7 cellular contexts compared by ENCODE assay signal in the genomic region with DNA sequence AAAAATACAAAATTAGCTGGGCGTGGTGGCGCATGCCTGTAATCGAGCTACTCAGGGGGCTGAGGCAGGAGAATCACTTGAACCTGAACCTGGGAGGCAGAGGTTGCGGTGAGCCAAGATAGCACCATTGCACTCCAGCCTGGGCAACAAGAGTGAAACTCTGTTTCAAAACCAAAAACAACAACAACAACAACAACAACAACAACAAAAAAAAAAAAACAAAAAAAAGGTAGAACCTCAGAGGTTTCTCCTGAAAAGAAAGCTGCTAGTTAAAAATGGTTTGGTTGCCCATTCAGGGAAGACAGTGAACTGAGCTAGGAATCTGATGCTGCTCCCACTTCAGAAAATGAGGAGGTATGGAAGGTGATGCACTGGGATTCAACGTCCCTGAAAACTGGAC. TPM values are rescaled to one million over a fixed set of nuclear protein-coding genes. Genes with fewer than 3 reads are reported as not detected.
DNase-seq lines count a peak whose midpoint lies in the region; ATAC-seq and TF ChIP-seq lines count a peak whose summit lies in the region.
"Not testable (repeated sequence)": the region's sequence is repeated elsewhere in the genome, so short reads cannot be mapped to it uniquely, and the experiment has no call there.

No MANE protein-coding gene starts in this region.

- not testable (repeated sequence) for H3K4me3 ChIP-seq in CD4-positive, alpha-beta memory T cell (ENCODE audit: low read length in 2 of 2); Panc1 (ENCODE audit: low read depth in 2 of 2, low read length in 2 of 2); left ventricle myocardium inferior; trophoblast cell (ENCODE audit: low read depth, low read length); spleen

- not testable (repeated sequence) for H4K12ac ChIP-seq in trophoblast cell (ENCODE audit: low read depth, low read length)

- not testable (repeated sequence) for H2BK5ac ChIP-seq in trophoblast cell (ENCODE audit: low read depth, low read length, poor library complexity)

- H3K4ac ChIP-seq in trophoblast cell (ENCODE audit: low read depth, low read length): peak overlapping the region; percentile 95

- H3K9me3 ChIP-seq in CD4-positive, alpha-beta memory T cell (ENCODE audit: control insufficient read depth in 1 of 2, low read length in 2 of 2); Panc1 (ENCODE audit: control insufficient read depth, insufficient read depth, low read depth, low read length); left ventricle myocardium inferior (replicated peaks); trophoblast cell (ENCODE audit: insufficient read depth, low read depth, low read length); spleen: not testable (repeated sequence)

- H3K27ac ChIP-seq in CD4-positive, alpha-beta memory T cell (ENCODE audit: low read depth, low read length): not testable (repeated sequence)
- H3K27ac ChIP-seq in Panc1 (ENCODE audit: low read length) (peak overlapping the region; percentile 53), left ventricle myocardium inferior (replicated peaks) (peak overlapping the region; percentile 57), trophoblast cell (ENCODE audit: low read depth, low read length) (peak overlapping the region; percentile 33), spleen (peak overlapping the region in 5 of 8 donors; percentile 25 to 98 (median 41))

- not testable (repeated sequence) for BruUV-seq in Panc1 (replicated peaks; lab: Mats Ljungman, UMichigan)

- not testable (repeated sequence) for H3K4me2 ChIP-seq in trophoblast cell (ENCODE audit: low read length)

- intact Hi-C loops in CD4-positive, alpha-beta memory T cell (cut with micrococcal nuclease); Panc1 (cut with micrococcal nuclease; ENCODE audit: unreplicated experiment); activated CD4-positive, alpha-beta memory T cell treated with anti-CD3 and anti-CD28 coated beads for 36 hours (cut with micrococcal nuclease); left ventricle myocardium inferior (cut with micrococcal nuclease); spleen (cut with DNase I; ENCODE audit: low total_unique reads): not testable (repeated sequence)

- not testable (repeated sequence) for H2BK120ac ChIP-seq in trophoblast cell (ENCODE audit: insufficient read depth, low read length, poor library complexity)

- not testable (repeated sequence) for ATAC-seq in Panc1

- in situ Hi-C loops in Panc1 (cut with HindIII; ENCODE audit: low pct_unique_long_range_greater_than_20kb, low sequenced_read_pairs): not testable (repeated sequence)

- H4K91ac ChIP-seq in trophoblast cell (ENCODE audit: low read depth, low read length): not testable (repeated sequence)

- H3K79me1 ChIP-seq in trophoblast cell (ENCODE audit: low read length): peaks cover 11% of the 10 kb centered on the region

- no CpG with 5 or more reads among the region's 5 CpGs for WGBS in trophoblast cell (ENCODE audit: extremely low coverage, insufficient coverage, insufficient read length)
- WGBS in spleen, 5 donors: 65 to 91% (median 79%) methylated on average over 5 of the region's 5 CpGs

- CTCF ChIA-PET in CD4-positive, alpha-beta memory T cell (lab: Charles Lee; ENCODE audit: partially characterized antibody): interaction anchor here (0.7 to 2.1 kb wide), 8 partner anchors 9 to 358 kb away, joined by 3 to 5 read pairs (median 4); no protein-coding TSS in a partner anchor
- CTCF ChIA-PET in Panc1 (lab: Charles Lee): interaction anchor here (0.7 kb wide), 1 partner anchor 21 kb away, joined by 4 read pairs; no protein-coding TSS in a partner anchor
- CTCF ChIA-PET in activated CD4-positive, alpha-beta memory T cell treated with anti-CD3 and anti-CD28 coated beads for 36 hours (lab: Charles Lee): interaction anchor here (0.6 to 2.1 kb wide), 8 partner anchors 9 to 313 kb away, joined by 3 to 9 read pairs (median 4); no protein-coding TSS in a partner anchor

- not testable (repeated sequence) for H3K14ac ChIP-seq in trophoblast cell (ENCODE audit: low read length)

- not testable (repeated sequence) for DNase-seq in CD4-positive, alpha-beta memory T cell; Panc1 (ENCODE audit: low read depth, low spot score); activated CD4-positive, alpha-beta memory T cell treated with anti-CD3 and anti-CD28 coated beads for 36 hours; chondrocyte (ENCODE audit: low spot score); left ventricle myocardium inferior; trophoblast cell; spleen

- H3K9me3 Mint-ChIP-seq in CD4-positive, alpha-beta memory T cell; activated CD4-positive, alpha-beta memory T cell treated with anti-CD3 and anti-CD28 coated beads for 36 hours; chondrocyte (ENCODE audit: low read depth): not testable (repeated sequence)

- H3K36me3 ChIP-seq in CD4-positive, alpha-beta memory T cell (ENCODE audit: insufficient read depth, low read length); Panc1 (ENCODE audit: control insufficient read depth, insufficient read depth, low read length); left ventricle myocardium inferior; trophoblast cell (ENCODE audit: control insufficient read depth in 1 of 2, insufficient read depth in 2 of 2, low read length in 2 of 2): not testable (repeated sequence)
- H3K36me3 ChIP-seq in spleen: peaks cover 0 to 30% (median 0%) of the 10 kb centered on the region in 6 donors

- POLR2A ChIA-PET in CD4-positive, alpha-beta memory T cell (lab: Charles Lee; ENCODE audit: partially characterized antibody): interaction anchor here (0.7 to 2.4 kb wide), 2 partner anchors 9 to 47 kb away, joined by 4 to 9 read pairs; partner anchors contain the start of gene PEDS1
- POLR2A ChIA-PET in Panc1 (lab: Charles Lee): interaction anchor here (1.2 kb wide), 1 partner anchor 10 kb away, joined by 3 read pairs; no protein-coding TSS in a partner anchor
- POLR2A ChIA-PET in activated CD4-positive, alpha-beta memory T cell treated with anti-CD3 and anti-CD28 coated beads for 36 hours (lab: Charles Lee): not testable (repeated sequence)

- H2AFZ ChIP-seq in trophoblast cell (ENCODE audit: insufficient read depth, low read length, poor library complexity): not testable (repeated sequence)

- peak overlapping the region in 1 of 8 donors; percentile 27 for H3K4me3 Mint-ChIP-seq in CD4-positive, alpha-beta memory T cell
- H3K4me3 Mint-ChIP-seq in activated CD4-positive, alpha-beta memory T cell treated with anti-CD3 and anti-CD28 coated beads for 36 hours; chondrocyte (ENCODE audit: unreplicated experiment): not testable (repeated sequence)

- H3K18ac ChIP-seq in trophoblast cell (ENCODE audit: low read length): not testable (repeated sequence)

- H3K27me3 ChIP-seq in CD4-positive, alpha-beta memory T cell (ENCODE audit: insufficient read depth, low read length); Panc1 (ENCODE audit: control insufficient read depth, insufficient read depth, low read length); left ventricle myocardium inferior (ENCODE audit: low read depth); trophoblast cell (ENCODE audit: insufficient read depth, low read length); spleen (replicated peaks in 1 of 7): not testable (repeated sequence)

- peaks cover 25% of the 10 kb centered on the region for H3K79me2 ChIP-seq in trophoblast cell (ENCODE audit: control insufficient read depth, insufficient read depth, low read length, poor library complexity)

- not testable (repeated sequence) for H4K8ac ChIP-seq in trophoblast cell (ENCODE audit: low read depth, low read length)

- peak overlapping the region in 4 of 7 donors; percentile 18 to 80 (median 44) for H3K27ac Mint-ChIP-seq in CD4-positive, alpha-beta memory T cell
- peak overlapping the region; percentile 83 for H3K27ac Mint-ChIP-seq in activated CD4-positive, alpha-beta memory T cell treated with anti-CD3 and anti-CD28 coated beads for 36 hours
- peak overlapping the region; percentile 80 for H3K27ac Mint-ChIP-seq in chondrocyte (ENCODE audit: unreplicated experiment)

- not testable (repeated sequence) for H2AK5ac ChIP-seq in trophoblast cell (ENCODE audit: low read length)

- peaks cover 59 to 85% (median 72%) of the 10 kb centered on the region in 4 donors for H3K4me1 Mint-ChIP-seq in CD4-positive, alpha-beta memory T cell
- H3K4me1 Mint-ChIP-seq in activated CD4-positive, alpha-beta memory T cell treated with anti-CD3 and anti-CD28 coated beads for 36 hours (ENCODE audit: low read depth): peaks cover 78% of the 10 kb centered on the region
- H3K4me1 Mint-ChIP-seq in chondrocyte (ENCODE audit: low read depth): peaks cover 82% of the 10 kb centered on the region

- not testable (repeated sequence) for TF ChIP-seq CTCF in Panc1 (IDR thresholded peaks at IDR 0.05); chondrocyte (IDR thresholded peaks at IDR 0.05); left ventricle myocardium inferior (IDR thresholded peaks at IDR 0.05; ENCODE audit: borderline replicate concordance); spleen (IDR thresholded peaks at IDR 0.05 in 8 of 11, conservative IDR thresholded peaks at IDR 0.05 in 3 of 11)

- H3K27me3 Mint-ChIP-seq in CD4-positive, alpha-beta memory T cell; activated CD4-positive, alpha-beta memory T cell treated with anti-CD3 and anti-CD28 coated beads for 36 hours; chondrocyte (ENCODE audit: low read depth): not testable (repeated sequence)

- not testable (repeated sequence) for TF ChIP-seq POLR2A in spleen (IDR thresholded peaks at IDR 0.05)

- H2BK12ac ChIP-seq in trophoblast cell (ENCODE audit: low read length): not testable (repeated sequence)

- H3K9ac ChIP-seq in trophoblast cell (ENCODE audit: low read length): not testable (repeated sequence)

- peaks cover 87% of the 10 kb centered on the region for H3K4me1 ChIP-seq in CD4-positive, alpha-beta memory T cell (ENCODE audit: insufficient read depth, low read length)
- H3K4me1 ChIP-seq in Panc1 (ENCODE audit: control insufficient read depth, insufficient read depth, low read length) (peaks cover 81% of the 10 kb centered on the region), left ventricle myocardium inferior (peaks cover 94% of the 10 kb centered on the region), trophoblast cell (ENCODE audit: control insufficient read depth in 1 of 2, insufficient read depth in 2 of 2, low read length in 2 of 2) (peaks cover 35 to 45% of the 10 kb centered on the region in 2 experiments), spleen (peaks cover 38 to 99% (median 89%) of the 10 kb centered on the region in 6 donors)

- H3K23ac ChIP-seq in trophoblast cell (ENCODE audit: low read length): not testable (repeated sequence)

- peaks cover 6 to 33% of the 10 kb centered on the region in 2 donors for H3K36me3 Mint-ChIP-seq in CD4-positive, alpha-beta memory T cell
- H3K36me3 Mint-ChIP-seq in activated CD4-positive, alpha-beta memory T cell treated with anti-CD3 and anti-CD28 coated beads for 36 hours: peaks cover 27% of the 10 kb centered on the region
- H3K36me3 Mint-ChIP-seq in chondrocyte (ENCODE audit: low read depth): not testable (repeated sequence)

RNA-seq across cellular contexts. Expression of gene UBE2V1, which starts 6.3 kb away (rescaled TPM):
- total RNA-seq in CD4-positive, alpha-beta memory T cell: 100 to 1,000 TPM; 131 to 133 TPM
- 100 to 1,000 TPM; 151 to 176 TPM for polyA plus RNA-seq in CD4-positive, alpha-beta memory T cell
- total RNA-seq in Panc1 (2021; ENCODE audit: unreplicated experiment) (115 TPM), chondrocyte (79.8 to 100 TPM (median 82.0 TPM) in 3 replicates), left ventricle myocardium inferior (77.1 TPM), spleen (100 to 1,000 TPM; 110 to 140 (median 131) TPM)
- 54.8 TPM for polyA plus RNA-seq in Panc1 (2012; ENCODE audit: insufficient read length)
- total RNA-seq in activated CD4-positive, alpha-beta memory T cell treated with anti-CD3 and anti-CD28 coated beads for 36 hours: 100 to 1,000 TPM; 167 to 172 TPM
- 238 and 250 TPM in 2 replicates for polyA plus RNA-seq in trophoblast cell (2013)
- 10 to 100 TPM; 62.3 to 76.9 (median 69.5) TPM for polyA plus RNA-seq in spleen

RNA-seq across cellular contexts. Expression of gene PEDS1, which starts 46.9 kb away (rescaled TPM):
- total RNA-seq in CD4-positive, alpha-beta memory T cell: 10 to 100 TPM; 16.8 TPM
- 10 to 100 TPM; 14.7 to 25.1 TPM for polyA plus RNA-seq in CD4-positive, alpha-beta memory T cell
- 88.9 TPM for total RNA-seq in Panc1 (2021; ENCODE audit: unreplicated experiment)
- 209 TPM for polyA plus RNA-seq in Panc1 (2012; ENCODE audit: insufficient read length)
- 10 to 100 TPM; 15.0 to 16.9 TPM for total RNA-seq in activated CD4-positive, alpha-beta memory T cell treated with anti-CD3 and anti-CD28 coated beads for 36 hours
- total RNA-seq in chondrocyte: 36.8 to 42.3 TPM (median 41.4 TPM) in 3 replicates
- total RNA-seq in left ventricle myocardium inferior: 17.3 TPM
- 132 and 134 TPM in 2 replicates for polyA plus RNA-seq in trophoblast cell (2013)
- total RNA-seq in spleen: 10 to 100 TPM; 15.3 to 24.8 (median 20.3) TPM
- 10 to 100 TPM in 2 of 3 donors, 1 to 10 TPM in 1; 9.6 to 14.3 (median 12.2) TPM for polyA plus RNA-seq in spleen
